Comparison of ENCODE assay signal across 34 cellular contexts in the genomic region with DNA sequence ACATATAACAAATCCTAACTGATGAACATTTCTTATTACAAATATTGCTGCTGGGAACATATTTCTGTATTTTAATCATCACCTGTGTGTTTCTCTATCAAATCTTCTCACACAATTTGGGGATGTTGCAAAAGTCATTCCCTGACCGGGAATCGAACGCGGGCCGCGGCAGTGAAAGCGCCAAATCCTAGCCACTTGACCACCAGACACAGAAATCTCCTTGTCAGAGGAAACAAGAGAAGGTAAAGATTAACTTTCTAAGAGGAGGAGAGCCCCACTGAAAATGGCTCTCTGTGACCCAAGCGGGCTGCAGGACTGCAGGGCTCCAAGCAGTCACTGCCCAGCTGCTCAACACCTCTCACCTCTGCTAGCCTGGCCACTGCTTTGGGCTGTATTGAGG.
"Had no signal": no experiment of that assay in that cellular context is flagged by ENCODE, and none has a peak within 500 bp of the region (broad histone marks: within the 10 kb centered on the region; RNA-seq: fewer than 3 reads in every experiment).

No MANE protein-coding gene starts in this region.

- H3K36me3 ChIP-seq: MG63 had no signal

- H3K4me3 ChIP-seq: MG63 had no signal

- DNase-seq: Karpas-422, Kasumi-1, MG63, MM.1S, MV-4-11, NCI-H1048, NCI-H1092, NCI-H1092 treated with DMSO at 0.1 percent for 48 hours, NCI-H1105, NCI-H1105 treated with DMSO at 0.1 percent for 48 hours, NCI-H1417, NCI-H1417 treated with DMSO at 0.1 percent for 48 hours, NCI-H1436, NCI-H1436 treated with DMSO at 0.1 percent for 48 hours, NCI-H146, NCI-H1694, NCI-H1694 treated with DMSO at 0.1 percent for 48 hours, NCI-H187, NCI-H187 treated with DMSO at 0.1 percent for 48 hours, NCI-H1930, NCI-H2029, NCI-H2029 treated with DMSO at 0.1 percent for 48 hours, NCI-H2081, NCI-H2081 treated with DMSO at 0.1 percent for 48 hours, NCI-H2107, NCI-H2171, NCI-H2171 treated with DMSO at 0.1 percent for 48 hours, NCI-H2227 treated with DMSO at 0.1 percent for 48 hours, NCI-H226, NCI-H345, NCI-H446, NCI-H446 treated with DMSO at 0.1 percent for 48 hours, NCI-H510A, NCI-H510A treated with DMSO at 0.1 percent for 48 hours had no signal

- H3K9me3 ChIP-seq: MG63 had no signal
